In the genomic region with DNA sequence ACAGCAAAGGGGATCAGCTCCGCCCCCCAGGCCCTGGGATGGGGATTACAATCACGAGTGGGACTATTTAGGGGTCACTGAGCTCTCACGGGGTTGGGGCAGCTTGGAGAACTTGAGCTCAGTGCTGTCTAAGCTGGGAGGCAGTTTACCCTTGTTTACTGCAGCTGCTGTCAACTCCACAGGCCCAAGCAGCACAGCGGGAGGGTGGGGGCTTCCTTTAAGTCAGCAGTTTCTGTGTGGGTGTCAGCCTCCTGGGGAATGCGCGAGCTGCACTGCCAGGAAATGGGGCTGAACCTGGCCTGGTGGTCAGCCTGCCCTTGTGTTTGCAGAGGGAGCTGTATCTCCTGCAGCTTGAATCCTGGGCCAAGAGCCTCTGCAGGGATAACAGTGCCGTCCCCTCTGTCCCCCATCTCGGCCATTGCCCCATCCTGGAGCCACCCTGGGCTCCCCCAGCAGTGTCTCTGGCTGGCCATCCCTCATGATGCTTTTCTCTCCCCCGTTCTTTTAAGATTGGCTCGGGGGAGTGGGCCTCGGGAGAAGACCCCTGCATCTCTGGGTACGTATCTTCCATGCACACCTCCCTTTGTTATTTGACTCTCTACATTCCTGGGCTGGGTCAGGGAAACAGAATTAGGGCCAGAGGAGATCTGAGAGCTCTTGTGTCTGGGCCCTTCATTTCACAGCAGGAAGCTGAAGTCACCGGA, we compare ENCODE assay signal across 9 cellular contexts. TPM values are rescaled to one million over a fixed set of nuclear protein-coding genes. Genes with fewer than 3 reads are reported as not detected.
DNase-seq lines count a peak whose midpoint lies in the region; TF ChIP-seq lines count a peak whose summit lies in the region.
"Had no signal": no experiment of that assay in that cellular context is flagged by ENCODE, and none has a peak within 500 bp of the region (broad histone marks: within the 10 kb centered on the region; RNA-seq: fewer than 3 reads in every experiment).

No MANE protein-coding gene starts in this region.

- TF ChIP-seq CTCF in right atrium auricular region (IDR thresholded peaks at IDR 0.05), result no peak

- H3K9me3 ChIP-seq in KOPT-K1 (ENCODE audit: insufficient read depth, low read length, poor library complexity, severe bottlenecking) (no peaks in the 10 kb centered on the region), right atrium auricular region (no peaks in the 10 kb centered on the region)

- H3K27ac ChIP-seq in KOPT-K1 (ENCODE audit: low read depth, low read length, poor library complexity, severe bottlenecking) (peak overlapping the region; percentile 95), right atrium auricular region (peak overlapping the region; percentile 90 to 94)

- H3K36me3 ChIP-seq in KOPT-K1 (ENCODE audit: insufficient read depth, low read length), result no peaks in the 10 kb centered on the region
- H3K36me3 ChIP-seq in right atrium auricular region, result no peaks in the 10 kb centered on the region

- DNase-seq in activated T-helper 1 cell treated with Interleukin-2 at 50 U/mL for 16 hours (ENCODE audit: low read depth), result peak; percentile 23
- DNase-seq in right atrium auricular region (ENCODE audit: low spot score), result no peak
- peak; percentile 30 for DNase-seq in stimulated activated CD4-positive, alpha-beta T cell treated with anti-CD3 and anti-CD28 coated beads, Interleukin-4, amount 100 ng/mL, for 1 hour
- DNase-seq in COLO668 (lab: John Stamatoyannopoulos, UW; ENCODE audit: unreplicated experiment), result no peak
- no peak for DNase-seq in SIG-M5 (lab: John Stamatoyannopoulos, UW)
- no peak for DNase-seq in AML-193 (lab: John Stamatoyannopoulos, UW)
- no peak for DNase-seq in DMS 273 (lab: John Stamatoyannopoulos, UW; ENCODE audit: unreplicated experiment)

- no peak overlapping the region for H3K4me3 ChIP-seq in right atrium auricular region
- H3K4me3 ChIP-seq: dorsolateral prefrontal cortex had no signal

- H3K27me3 ChIP-seq in right atrium auricular region, result no peaks in the 10 kb centered on the region
- H3K27me3 ChIP-seq: dorsolateral prefrontal cortex had no signal

- peaks cover 0 to 68% of the 10 kb centered on the region in 2 donors for H3K4me1 ChIP-seq in right atrium auricular region

RNA-seq across cellular contexts. Expression of a gene that starts 30.0 kb away (rescaled TPM):
- 1 to 10 TPM; 2.0 to 6.6 TPM for total RNA-seq in right atrium auricular region

Comparison
In these comparisons a context has a peak if more than half of its experiments do, and no peak if none do; other contexts are left out.
1. DNase-seq: peak in activated T-helper 1 cell treated with Interleukin-2 at 50 U/mL for 16 hours (single experiment) and stimulated activated CD4-positive, alpha-beta T cell treated with anti-CD3 and anti-CD28 coated beads, Interleukin-4, amount 100 ng/mL, for 1 hour (single experiment); none in right atrium auricular region (single experiment), COLO668 (single experiment), SIG-M5 (single experiment), AML-193 (0 of 2) and DMS 273 (single experiment).